21 cellular contexts compared by ENCODE assay signal in genomic region chr3:155682437-155682836, GRCh38.
"Had no signal": no experiment of that assay in that cellular context is flagged by ENCODE, and none has a peak within 500 bp of the region (broad histone marks: within the 10 kb centered on the region; RNA-seq: fewer than 3 reads in every experiment).

No MANE protein-coding gene starts in this region.

- H3K27ac Mint-ChIP-seq: activated T-cell treated with anti-CD3 and anti-CD28 coated beads, Interleukin-2, amount 50 U/mL, for 72 hours had no signal

- H3K27me3 ChIP-seq: brain microvascular endothelial cell, colonic mucosa, gastrocnemius medialis, heart right ventricle, sigmoid colon, upper lobe of right lung had no signal

- H3K27me3 Mint-ChIP-seq: naive B cell had no signal

- H3K4me1 ChIP-seq: colonic mucosa, gastrocnemius medialis, heart right ventricle, left ventricle myocardium inferior, sigmoid colon, upper lobe of right lung had no signal

- DNase-seq: activated CD4-positive, alpha-beta T cell treated with anti-CD3 and anti-CD28 coated beads, Interleukin-2, amount 50 U/mL, for 4 hours; activated CD4-positive, CD25-positive, alpha-beta regulatory T cell treated with anti-CD3 and anti-CD28 coated beads, Interleukin-2, amount 50 U/mL, for 72 hours; activated effector memory CD4-positive, alpha-beta T cell treated with anti-CD3 and anti-CD28 coated beads, Interleukin-2, amount 50 U/mL, for 16 hours; activated naive CD4-positive, alpha-beta T cell treated with anti-CD3 and anti-CD28 coated beads, Interleukin-2, amount 50 U/mL, for 16 hours; activated T-cell treated with anti-CD3 and anti-CD28 coated beads, Interleukin-2, amount 50 U/mL, for 72 hours; aorta; brain microvascular endothelial cell; colonic mucosa; erythroblast; gastrocnemius medialis; heart right ventricle; left ventricle myocardium inferior; mammary epithelial cell; mucosa of descending colon; naive B cell; nucleus accumbens; sigmoid colon; stimulated activated CD4-positive, alpha-beta T cell treated with anti-CD3 and anti-CD28 coated beads, Interleukin-4, amount 100 ng/mL, for 24 hours; stimulated activated naive CD4-positive, alpha-beta T cell; upper lobe of right lung had no signal

- H3K4me3 ChIP-seq: colonic mucosa, gastrocnemius medialis, heart right ventricle, left ventricle myocardium inferior, mucosa of descending colon, sigmoid colon, upper lobe of right lung had no signal

- H3K4me1 Mint-ChIP-seq: central memory CD8-positive, alpha-beta T cell; naive B cell had no signal

- H3K36me3 ChIP-seq: brain microvascular endothelial cell, colonic mucosa, gastrocnemius medialis, heart right ventricle, left ventricle myocardium inferior, sigmoid colon, upper lobe of right lung had no signal

- H3K4me3 Mint-ChIP-seq: activated T-cell treated with anti-CD3 and anti-CD28 coated beads, Interleukin-2, amount 50 U/mL, for 72 hours; central memory CD8-positive, alpha-beta T cell; naive B cell had no signal

- H3K9me3 Mint-ChIP-seq: activated T-cell treated with anti-CD3 and anti-CD28 coated beads, Interleukin-2, amount 50 U/mL, for 72 hours; central memory CD8-positive, alpha-beta T cell; naive B cell had no signal

- H3K36me3 Mint-ChIP-seq: naive B cell had no signal

- H3K9me3 ChIP-seq: colonic mucosa, gastrocnemius medialis, heart right ventricle, left ventricle myocardium inferior, mucosa of descending colon, sigmoid colon, upper lobe of right lung had no signal

- H3K27ac ChIP-seq: brain microvascular endothelial cell, colonic mucosa, gastrocnemius medialis, heart right ventricle, left ventricle myocardium inferior, sigmoid colon, upper lobe of right lung had no signal
